Comparison of ENCODE assay signal across 14 cellular contexts in genomic region chr13:113178070-113178895, GRCh38. TPM values are rescaled to one million over a fixed set of nuclear protein-coding genes. Genes with fewer than 3 reads are reported as not detected.
DNase-seq lines count a peak whose midpoint lies in the region; ATAC-seq and TF ChIP-seq lines count a peak whose summit lies in the region.
"Had no signal": no experiment of that assay in that cellular context is flagged by ENCODE, and none has a peak within 500 bp of the region (broad histone marks: within the 10 kb centered on the region; RNA-seq: fewer than 3 reads in every experiment).

No MANE protein-coding gene starts in this region.

- H3F3A ChIP-seq in smooth muscle cell (ENCODE audit: low read depth), result no peaks in the 10 kb centered on the region

- no peak overlapping the region for H3K4me2 ChIP-seq in smooth muscle cell

- no peaks in the 10 kb centered on the region for H3K9me3 Mint-ChIP-seq in T-cell
- H3K9me3 Mint-ChIP-seq: stimulated activated naive CD8-positive, alpha-beta T cell treated with anti-CD3 and anti-CD28 coated beads, Interleukin-15, Interleukin-2, amounts not matched to agents 100 ng/mL and 50 ng/mL, for 24 hours had no signal

- ATAC-seq in Right ventricle myocardium inferior (no peak), T-cell (replicated peaks in 1 of 4) (no peak), HG03139 (IDR thresholded peaks at IDR 0.05; ENCODE audit: unreplicated experiment) (no peak), upper lobe of right lung (no peak)

- H4K20me1 ChIP-seq in smooth muscle cell (ENCODE audit: low read depth), result no peaks in the 10 kb centered on the region

- peaks cover 51% of the 10 kb centered on the region for H3K36me3 Mint-ChIP-seq in T-cell

- POLR2A ChIA-PET in T-cell (lab: Charles Lee), result no interaction called here

- intact Hi-C loops in Right ventricle myocardium inferior (cut with DNase I) (no loop called here), cardiac septum (cut with DNase I) (no loop called here), upper lobe of right lung (cut with DNase I) (no loop called here)

- H3K4me3 Mint-ChIP-seq in T-cell, result no peak overlapping the region
- H3K4me3 Mint-ChIP-seq: stimulated activated naive CD8-positive, alpha-beta T cell treated with anti-CD3 and anti-CD28 coated beads, Interleukin-15, Interleukin-2, amounts not matched to agents 100 ng/mL and 50 ng/mL, for 24 hours had no signal

- H3K9me3 ChIP-seq in smooth muscle cell (replicated peaks; ENCODE audit: low read depth) (no peaks in the 10 kb centered on the region), upper lobe of right lung (no peaks in the 10 kb centered on the region)

- peaks cover 32 to 69% (median 49%) of the 10 kb centered on the region in 3 donors for H3K4me1 Mint-ChIP-seq in T-cell

- no peaks in the 10 kb centered on the region for H3K27me3 ChIP-seq in smooth muscle cell (ENCODE audit: low read depth)
- no peaks in the 10 kb centered on the region for H3K27me3 ChIP-seq in upper lobe of right lung

- DNase-seq in Right ventricle myocardium inferior (ENCODE audit: missing footprints) (peak; percentile 17), cardiac septum (ENCODE audit: low spot score) (no peak), T-cell (no peak), foreskin fibroblast (peak; percentile 90 to 92), smooth muscle cell (lab: John Stamatoyannopoulos, UW; ENCODE audit: unreplicated experiment) (no peak), upper lobe of right lung (no peak)
- DNase-seq in activated CD4-positive, alpha-beta T cell treated with anti-CD3 and anti-CD28 coated beads for 4 hours, result no peak
- DNase-seq: activated gamma-delta T cell; NCI-H2227 treated with DMSO at 0.1 percent for 48 hours; stimulated activated CD4-positive, alpha-beta T cell treated with anti-CD3 and anti-CD28 coated beads, Interleukin-15, amount 100 ng/mL, for 24 hours; T-helper 9 cell had no signal

- no peak overlapping the region for H3K9ac ChIP-seq in smooth muscle cell (ENCODE audit: low read depth)

- WGBS in smooth muscle cell (ENCODE audit: low lambda C conversion rate), result 80% methylated on average over 25 of the region's 25 CpGs

- H2AFZ ChIP-seq in smooth muscle cell (ENCODE audit: low read depth), result no peak overlapping the region

- H3K79me2 ChIP-seq in smooth muscle cell (ENCODE audit: low read depth), result no peaks in the 10 kb centered on the region

- H3K27me3 Mint-ChIP-seq in T-cell, result no peaks in the 10 kb centered on the region
- H3K27me3 Mint-ChIP-seq: stimulated activated naive CD8-positive, alpha-beta T cell treated with anti-CD3 and anti-CD28 coated beads, Interleukin-15, Interleukin-2, amounts not matched to agents 100 ng/mL and 50 ng/mL, for 24 hours had no signal

- peak overlapping the region; percentile 23 to 40 for H3K27ac Mint-ChIP-seq in T-cell
- H3K27ac Mint-ChIP-seq: stimulated activated naive CD8-positive, alpha-beta T cell treated with anti-CD3 and anti-CD28 coated beads, Interleukin-15, Interleukin-2, amounts not matched to agents 100 ng/mL and 50 ng/mL, for 24 hours had no signal

- peak overlapping the region; percentile 48 for H3K27ac ChIP-seq in smooth muscle cell (ENCODE audit: low read depth)
- H3K27ac ChIP-seq in upper lobe of right lung, result no peak overlapping the region
- H3K27ac ChIP-seq: C4-2B had no signal

- CTCF ChIA-PET in T-cell (lab: Charles Lee), result no interaction called here

- peaks cover 16% of the 10 kb centered on the region for H3K4me1 ChIP-seq in smooth muscle cell (ENCODE audit: low read depth)
- no peaks in the 10 kb centered on the region for H3K4me1 ChIP-seq in upper lobe of right lung

- peak overlapping the region; percentile 15 to 24 for H3K4me3 ChIP-seq in foreskin fibroblast (ENCODE audit: low read depth in 1 of 2, low read length in 2 of 2)
- no peak overlapping the region for H3K4me3 ChIP-seq in smooth muscle cell
- H3K4me3 ChIP-seq in upper lobe of right lung, result no peak overlapping the region

- no peak for TF ChIP-seq CTCF in foreskin fibroblast (IDR thresholded peaks at IDR 0.05; ENCODE audit: low read depth, low read length)
- no peak for TF ChIP-seq CTCF in smooth muscle cell (IDR thresholded peaks at IDR 0.05; ENCODE audit: borderline replicate concordance, insufficient read depth, poor library complexity, severe bottlenecking)
- TF ChIP-seq CTCF in upper lobe of right lung (IDR thresholded peaks at IDR 0.05), result no peak

- H3K36me3 ChIP-seq in smooth muscle cell (ENCODE audit: low read depth), result peaks cover 12% of the 10 kb centered on the region
- peaks cover 72% of the 10 kb centered on the region for H3K36me3 ChIP-seq in upper lobe of right lung

RNA-seq across cellular contexts. Expression of gene PROZ, which starts 19.8 kb away (rescaled TPM):
- total RNA-seq in Right ventricle myocardium inferior, result not detected
- not detected for total RNA-seq in cardiac septum
- not detected for total RNA-seq in T-cell
- total RNA-seq in smooth muscle cell, result not detected in 2 replicates
- polyA plus RNA-seq in smooth muscle cell, result not detected in 2 replicates
- total RNA-seq in upper lobe of right lung, result not detected

RNA-seq across cellular contexts. Expression of gene PCID2, which starts 30.2 kb away (rescaled TPM):
- 57.2 TPM for total RNA-seq in Right ventricle myocardium inferior
- 47.8 TPM for total RNA-seq in cardiac septum
- 10 to 100 TPM; 45.3 to 68.6 (median 63.2) TPM for total RNA-seq in T-cell
- 25.5 and 27.1 TPM in 2 replicates for total RNA-seq in smooth muscle cell
- polyA plus RNA-seq in smooth muscle cell, result 26.2 and 32.5 TPM in 2 replicates
- 41.5 TPM for total RNA-seq in upper lobe of right lung

RNA-seq across cellular contexts. Expression of gene CUL4A, which starts 31.1 kb away (rescaled TPM):
- total RNA-seq in Right ventricle myocardium inferior (143 TPM), cardiac septum (92.5 TPM), T-cell (10 to 100 TPM; 80.3 to 94.5 (median 82.7) TPM), smooth muscle cell (61.5 and 62.7 TPM in 2 replicates), upper lobe of right lung (57.0 TPM)
- polyA plus RNA-seq in smooth muscle cell, result 40.3 and 42.3 TPM in 2 replicates

RNA-seq across cellular contexts. Expression of gene F10, which starts 55.7 kb away (rescaled TPM):
- total RNA-seq in Right ventricle myocardium inferior, result 5.2 TPM
- total RNA-seq in cardiac septum, result 13.7 TPM
- not detected for total RNA-seq in T-cell
- 17.1 and 19.4 TPM in 2 replicates for total RNA-seq in smooth muscle cell
- polyA plus RNA-seq in smooth muscle cell, result 28.2 and 43.7 TPM in 2 replicates
- total RNA-seq in upper lobe of right lung, result 7.9 TPM

Comparison
In these comparisons a context has a peak if more than half of its experiments do, and no peak if none do; other contexts are left out.
1. DNase-seq: peak in Right ventricle myocardium inferior (single experiment) and foreskin fibroblast (2 of 2); none in cardiac septum (single experiment), T-cell (0 of 34), smooth muscle cell (single experiment), upper lobe of right lung (single experiment) and activated CD4-positive, alpha-beta T cell treated with anti-CD3 and anti-CD28 coated beads for 4 hours (0 of 2).
2. H3K4me3 ChIP-seq: peak in foreskin fibroblast (2 of 2); none in smooth muscle cell (single experiment) and upper lobe of right lung (single experiment).